8 cellular contexts compared by ENCODE assay signal in the genomic region with DNA sequence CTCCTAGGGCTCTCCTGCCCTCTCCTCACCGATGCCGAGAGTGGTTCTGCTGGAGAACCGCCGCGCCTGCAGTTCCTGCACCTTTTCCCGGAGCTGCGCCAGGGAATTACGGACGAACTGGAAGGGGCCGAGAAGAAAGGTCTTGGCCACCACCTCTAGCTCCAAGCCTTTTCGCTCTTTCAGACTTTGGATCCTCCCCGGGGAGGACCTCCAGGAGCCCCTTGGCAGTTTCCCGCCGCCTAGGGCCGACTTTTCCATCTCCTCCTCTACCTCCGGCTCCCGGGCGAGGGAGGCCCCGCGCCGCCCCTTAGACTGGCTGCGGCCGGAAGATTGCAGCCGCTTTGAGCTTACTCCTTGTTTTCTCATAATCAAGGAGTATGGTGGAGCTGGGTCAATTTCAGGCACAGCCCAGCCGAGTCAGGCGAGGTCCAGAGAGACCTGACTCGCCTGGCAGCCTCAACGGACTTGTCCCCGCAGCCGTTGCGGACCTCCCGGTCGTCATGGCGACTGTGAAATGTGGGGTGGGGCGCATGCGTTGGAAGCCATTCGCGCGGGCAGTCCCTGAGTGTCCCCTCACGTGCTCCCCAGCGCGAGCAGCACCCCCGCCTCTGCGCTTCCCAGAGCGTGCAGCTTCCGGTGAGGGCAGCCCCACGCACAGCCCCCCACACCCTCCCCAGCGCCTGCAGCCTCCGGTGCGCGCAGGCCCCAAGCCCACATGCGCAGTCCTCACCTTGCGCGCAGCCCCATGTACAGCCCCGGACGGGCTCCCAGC. TPM values are rescaled to one million over a fixed set of nuclear protein-coding genes. Genes with fewer than 3 reads are reported as not detected.
DNase-seq lines count a peak whose midpoint lies in the region; ATAC-seq and TF ChIP-seq lines count a peak whose summit lies in the region.

A gene (minus strand): TSS at position 466 of the 772 bp plus-strand sequence. CDS start 100 bp downstream, at position 366.

- TF ChIP-seq CTCF in brain microvascular endothelial cell (IDR thresholded peaks at IDR 0.05; ENCODE audit: low read depth, low read length, missing control alignments) (no peak), retinal pigment epithelial cell (conservative IDR thresholded peaks at IDR 0.05; ENCODE audit: low read depth, low read length) (no peak)

- H3K4me1 Mint-ChIP-seq in T-helper 2 cell treated with Interferon-gamma antibody and Interleukin-4, amounts not matched to agents 5 μg/mL and 100 μg/mL, for 36 hours (ENCODE audit: low read depth), result peaks cover 8% of the 10 kb centered on the region

- peak; percentile 66 for ATAC-seq in GM19452 (IDR thresholded peaks at IDR 0.05; ENCODE audit: unreplicated experiment)

- no peak within 1 kb of the TSS for H3K27ac Mint-ChIP-seq in T-helper 2 cell treated with Interferon-gamma antibody and Interleukin-4, amounts not matched to agents 5 μg/mL and 100 μg/mL, for 36 hours

- H3K4me3 Mint-ChIP-seq in T-helper 2 cell treated with Interferon-gamma antibody and Interleukin-4, amounts not matched to agents 5 μg/mL and 100 μg/mL, for 36 hours, result peak within 1 kb of the TSS; percentile 81

- H3K9me3 Mint-ChIP-seq in T-helper 2 cell treated with Interferon-gamma antibody and Interleukin-4, amounts not matched to agents 5 μg/mL and 100 μg/mL, for 36 hours, result no peaks in the 10 kb centered on the region

- no peaks in the 10 kb centered on the region for H3K36me3 Mint-ChIP-seq in T-helper 2 cell treated with Interferon-gamma antibody and Interleukin-4, amounts not matched to agents 5 μg/mL and 100 μg/mL, for 36 hours (ENCODE audit: low read depth)

- no peaks in the 10 kb centered on the region for H3K36me3 ChIP-seq in brain microvascular endothelial cell (replicated peaks)

- H3K27ac ChIP-seq in brain microvascular endothelial cell, result no peak within 1 kb of the TSS

- peak within 1 kb of the TSS; percentile 60 for H3K4me3 ChIP-seq in Jurkat, Clone E6-1 (ENCODE audit: low read length)
- H3K4me3 ChIP-seq in brain microvascular endothelial cell (ENCODE audit: low read depth, low read length), result peak within 1 kb of the TSS; percentile 64
- H3K4me3 ChIP-seq in iPS-11a (ENCODE audit: low read depth, low read length), result peak within 1 kb of the TSS; percentile 61
- H3K4me3 ChIP-seq in retinal pigment epithelial cell (ENCODE audit: low read length), result peak within 1 kb of the TSS; percentile 75

- peak; percentile 76 for DNase-seq in Ammon's horn (ENCODE audit: low spot score)
- peak; percentile 54 for DNase-seq in Jurkat, Clone E6-1 (ENCODE audit: low read depth, low spot score)
- peak; percentile 25 for DNase-seq in T-helper 2 cell treated with Interferon-gamma antibody and Interleukin-4, amounts not matched to agents 5 μg/mL and 100 μg/mL, for 36 hours (ENCODE audit: low spot score)
- peak; percentile 46 for DNase-seq in brain microvascular endothelial cell
- DNase-seq in retinal pigment epithelial cell (ENCODE audit: low read depth), result peak; percentile 18
- no peak for DNase-seq in HPDE6-E6E7 (ENCODE audit: extremely low spot score)

- no peaks in the 10 kb centered on the region for H3K27me3 ChIP-seq in brain microvascular endothelial cell (replicated peaks)

- peaks cover 45% of the 10 kb centered on the region for H3K27me3 Mint-ChIP-seq in T-helper 2 cell treated with Interferon-gamma antibody and Interleukin-4, amounts not matched to agents 5 μg/mL and 100 μg/mL, for 36 hours (ENCODE audit: low read depth)

- in situ Hi-C loops in brain microvascular endothelial cell (cut with HindIII; ENCODE audit: low pct_ligation_motif_present, low sequenced_read_pairs), result no loop called here

RNA-seq across cellular contexts. Expression of the gene that starts here (rescaled TPM):
- polyA plus RNA-seq in Jurkat, Clone E6-1 (2012; ENCODE audit: insufficient read depth, insufficient read length), result 6.3 TPM
